In the genomic region with DNA sequence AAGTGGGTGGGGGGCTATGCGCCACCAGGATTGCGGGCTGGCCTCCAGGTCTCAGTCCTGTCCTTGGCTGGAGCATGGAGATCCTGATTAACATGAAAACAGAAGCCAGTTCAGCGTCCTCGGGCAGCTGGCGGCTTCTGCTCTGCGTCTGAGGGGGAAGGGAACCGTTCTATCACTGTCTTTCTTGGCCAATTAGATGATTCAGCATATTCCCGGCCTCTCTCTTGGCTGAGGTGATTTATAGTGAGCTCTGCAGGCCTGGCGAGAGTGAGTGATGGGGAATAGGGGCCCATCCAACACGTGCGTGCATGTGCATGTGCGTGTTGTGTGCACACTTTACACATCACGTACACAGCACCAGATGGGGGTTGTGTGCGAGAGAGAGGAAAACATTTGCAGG, we compare ENCODE assay signal across 10 cellular contexts.
DNase-seq lines count a peak whose midpoint lies in the region; ATAC-seq and TF ChIP-seq lines count a peak whose summit lies in the region.
"Had no signal": no experiment of that assay in that cellular context is flagged by ENCODE, and none has a peak within 500 bp of the region (broad histone marks: within the 10 kb centered on the region; RNA-seq: fewer than 3 reads in every experiment).

No MANE protein-coding gene starts in this region.

- DNase-seq in HFFc6 (no peak), SHP77 treated with DMSO at 0.1 percent for 48 hours (lab: John Stamatoyannopoulos, UW) (peak; percentile 53), left ventricle myocardium inferior (peak; percentile 18), sciatic nerve (ENCODE audit: low spot score) (no peak), OCI-M2 (lab: John Stamatoyannopoulos, UW; ENCODE audit: unreplicated experiment) (no peak), NCI-H2196 treated with DMSO at 0.1 percent for 48 hours (lab: John Stamatoyannopoulos, UW; ENCODE audit: unreplicated experiment) (no peak), HK-2 (ENCODE audit: unreplicated experiment) (no peak)
- DNase-seq in activated naive CD4-positive, alpha-beta T cell treated with anti-CD3 and anti-CD28 coated beads for 36 hours: no peak

- no peaks in the 10 kb centered on the region for H3K36me3 ChIP-seq in left ventricle myocardium inferior
- H3K36me3 ChIP-seq: ascending aorta had no signal

- no peaks in the 10 kb centered on the region for H3K9me3 Mint-ChIP-seq in HFFc6
- H3K9me3 Mint-ChIP-seq in activated naive CD4-positive, alpha-beta T cell treated with anti-CD3 and anti-CD28 coated beads for 36 hours: peaks cover 3% of the 10 kb centered on the region
- H3K9me3 Mint-ChIP-seq: stimulated activated naive CD8-positive, alpha-beta T cell treated with anti-CD3 and anti-CD28 coated beads, Interleukin-15, Interleukin-2, amounts not matched to agents 100 ng/mL and 50 ng/mL, for 24 hours had no signal

- H3K27me3 ChIP-seq in left ventricle myocardium inferior (ENCODE audit: low read depth): no peaks in the 10 kb centered on the region
- H3K27me3 ChIP-seq: ascending aorta had no signal

- CTCF ChIA-PET in activated naive CD4-positive, alpha-beta T cell treated with anti-CD3 and anti-CD28 coated beads for 36 hours (lab: Charles Lee): no interaction called here

- H3K4me1 Mint-ChIP-seq in HFFc6 (ENCODE audit: low read depth): 0 out of 2 replicates have a peak, but pooled peaks cover 6% of the 10 kb centered on the region
- H3K4me1 Mint-ChIP-seq in activated naive CD4-positive, alpha-beta T cell treated with anti-CD3 and anti-CD28 coated beads for 36 hours (ENCODE audit: low read depth): no peaks in the 10 kb centered on the region

- H3K9me3 ChIP-seq in left ventricle myocardium inferior (replicated peaks): no peaks in the 10 kb centered on the region
- H3K9me3 ChIP-seq: ascending aorta had no signal

- no peak overlapping the region for H3K4me3 ChIP-seq in left ventricle myocardium inferior

- H3K36me3 Mint-ChIP-seq in HFFc6 (ENCODE audit: low read depth): no peaks in the 10 kb centered on the region
- H3K36me3 Mint-ChIP-seq in activated naive CD4-positive, alpha-beta T cell treated with anti-CD3 and anti-CD28 coated beads for 36 hours (ENCODE audit: low read depth): no peaks in the 10 kb centered on the region

- peak; percentile 90 for ATAC-seq in sciatic nerve

- no peak overlapping the region for H3K27ac ChIP-seq in left ventricle myocardium inferior (replicated peaks)
- H3K27ac ChIP-seq: ascending aorta had no signal

- no peaks in the 10 kb centered on the region for H3K4me1 ChIP-seq in left ventricle myocardium inferior
- H3K4me1 ChIP-seq: ascending aorta had no signal

- TF ChIP-seq CTCF in HFFc6 (IDR thresholded peaks at IDR 0.05) (no peak), left ventricle myocardium inferior (IDR thresholded peaks at IDR 0.05; ENCODE audit: borderline replicate concordance) (no peak)

- peaks cover 2% of the 10 kb centered on the region; the same call in 1 of the 2 replicates for H3K27me3 Mint-ChIP-seq in HFFc6 (ENCODE audit: insufficient read depth)
- no peaks in the 10 kb centered on the region for H3K27me3 Mint-ChIP-seq in activated naive CD4-positive, alpha-beta T cell treated with anti-CD3 and anti-CD28 coated beads for 36 hours (ENCODE audit: low read depth)
- H3K27me3 Mint-ChIP-seq: stimulated activated naive CD8-positive, alpha-beta T cell treated with anti-CD3 and anti-CD28 coated beads, Interleukin-15, Interleukin-2, amounts not matched to agents 100 ng/mL and 50 ng/mL, for 24 hours had no signal

- H3K27ac Mint-ChIP-seq in HFFc6: no peak overlapping the region
- no peak overlapping the region for H3K27ac Mint-ChIP-seq in activated naive CD4-positive, alpha-beta T cell treated with anti-CD3 and anti-CD28 coated beads for 36 hours
- H3K27ac Mint-ChIP-seq: stimulated activated naive CD8-positive, alpha-beta T cell treated with anti-CD3 and anti-CD28 coated beads, Interleukin-15, Interleukin-2, amounts not matched to agents 100 ng/mL and 50 ng/mL, for 24 hours had no signal

- peak overlapping the region; percentile 46; the same call in 1 of the 2 replicates for H3K4me3 Mint-ChIP-seq in HFFc6
- H3K4me3 Mint-ChIP-seq in activated naive CD4-positive, alpha-beta T cell treated with anti-CD3 and anti-CD28 coated beads for 36 hours: no peak overlapping the region
- H3K4me3 Mint-ChIP-seq: stimulated activated naive CD8-positive, alpha-beta T cell treated with anti-CD3 and anti-CD28 coated beads, Interleukin-15, Interleukin-2, amounts not matched to agents 100 ng/mL and 50 ng/mL, for 24 hours had no signal

- intact Hi-C loops in left ventricle myocardium inferior (cut with micrococcal nuclease): no loop called here
- intact Hi-C loops in sciatic nerve (cut with DNase I): no loop called here
- intact Hi-C loops in activated naive CD4-positive, alpha-beta T cell treated with anti-CD3 and anti-CD28 coated beads for 36 hours (cut with micrococcal nuclease): no loop called here

Comparison
In these comparisons a context has a peak if more than half of its experiments do, and no peak if none do; other contexts are left out.
1. DNase-seq: peak in SHP77 treated with DMSO at 0.1 percent for 48 hours (single experiment) and left ventricle myocardium inferior (single experiment); none in HFFc6 (single experiment), sciatic nerve (single experiment), OCI-M2 (single experiment), NCI-H2196 treated with DMSO at 0.1 percent for 48 hours (single experiment), activated naive CD4-positive, alpha-beta T cell treated with anti-CD3 and anti-CD28 coated beads for 36 hours (single experiment) and HK-2 (single experiment).